8 cellular contexts compared by ENCODE assay signal in genomic region chr21:25385912-25386474, GRCh38.
DNase-seq lines count a peak whose midpoint lies in the region; ATAC-seq, FAIRE-seq and TF ChIP-seq lines count a peak whose summit lies in the region.

No MANE protein-coding gene starts in this region.

- H3K27me3 ChIP-seq in K562 (ENCODE audit: control insufficient read depth in 2 of 2, insufficient read depth in 2 of 2, low read length in 2 of 2), result no peaks in the 10 kb centered on the region

- peak; percentile 70 for DNase-seq in ELR (ENCODE audit: low read depth)
- peak; percentile 3 to 54 for DNase-seq in NCI-H526 (lab: John Stamatoyannopoulos, UW)
- DNase-seq in K562 (ENCODE audit: extremely low read depth in 1 of 4, low spot score in 3 of 4), result peak; percentile 42 to 69 (median 50)
- DNase-seq in iPS-NIHi7 (ENCODE audit: extremely low spot score), result peak; percentile 71
- DNase-seq in stromal cell of bone marrow (ENCODE audit: low read depth), result peak; percentile 49
- no peak for DNase-seq in activated T-helper 1 cell treated with anti-CD3 and anti-CD28 coated beads, Interleukin-12 subunit alpha, Interleukin-12 subunit beta, Interleukin-2, Interleukin-4 antibody, amounts not matched to agents 30 ng/mL and 10 ng/mL and 1 ng/mL, durations not matched to agents 14 hours and 24 hours and 36 hours (ENCODE audit: low spot score)

- H3K4me3 ChIP-seq in K562, result no peak overlapping the region

- no peak overlapping the region for H3K9ac ChIP-seq in K562 (ENCODE audit: insufficient read depth in 1 of 2, low read depth in 2 of 2, low read length in 2 of 2)

- POLR2A ChIA-PET in K562 (lab: Yijun Ruan, JAX), result no interaction called here

- in situ Hi-C loops in K562 (cut with MboI), result no loop called here

- no peaks in the 10 kb centered on the region for H3K36me3 Mint-ChIP-seq in activated T-helper 1 cell treated with anti-CD3 and anti-CD28 coated beads, Interleukin-12 subunit alpha, Interleukin-12 subunit beta, Interleukin-2, Interleukin-4 antibody, amounts not matched to agents 30 ng/mL and 10 ng/mL and 1 ng/mL, durations not matched to agents 14 hours and 24 hours and 36 hours (ENCODE audit: low read depth)

- peaks cover 9% of the 10 kb centered on the region for H3K4me1 Mint-ChIP-seq in activated T-helper 1 cell treated with anti-CD3 and anti-CD28 coated beads, Interleukin-12 subunit alpha, Interleukin-12 subunit beta, Interleukin-2, Interleukin-4 antibody, amounts not matched to agents 30 ng/mL and 10 ng/mL and 1 ng/mL, durations not matched to agents 14 hours and 24 hours and 36 hours (ENCODE audit: low read depth)

- peaks cover 4% of the 10 kb centered on the region for H3K27me3 Mint-ChIP-seq in activated T-helper 1 cell treated with anti-CD3 and anti-CD28 coated beads, Interleukin-12 subunit alpha, Interleukin-12 subunit beta, Interleukin-2, Interleukin-4 antibody, amounts not matched to agents 30 ng/mL and 10 ng/mL and 1 ng/mL, durations not matched to agents 14 hours and 24 hours and 36 hours (ENCODE audit: insufficient read depth)

- H3K27ac Mint-ChIP-seq in activated T-helper 1 cell treated with anti-CD3 and anti-CD28 coated beads, Interleukin-12 subunit alpha, Interleukin-12 subunit beta, Interleukin-2, Interleukin-4 antibody, amounts not matched to agents 30 ng/mL and 10 ng/mL and 1 ng/mL, durations not matched to agents 14 hours and 24 hours and 36 hours, result no peak overlapping the region

- peak; percentile 97 for FAIRE-seq in K562 (lab: Jason Lieb, UNC)

- no peak overlapping the region for H3K4me2 ChIP-seq in K562 (ENCODE audit: insufficient read depth, low read length)

- no peaks in the 10 kb centered on the region for H4K20me1 ChIP-seq in K562 (replicated peaks; ENCODE audit: control insufficient read depth, insufficient read depth, low read length)

- intact Hi-C loops in K562 (cut with micrococcal nuclease), result loop anchor here (10.0 kb wide), 1 partner anchor 1531 kb away; no protein-coding TSS in a partner anchor
- intact Hi-C loops in activated T-helper 1 cell treated with anti-CD3 and anti-CD28 coated beads, Interleukin-12 subunit alpha, Interleukin-12 subunit beta, Interleukin-2, Interleukin-4 antibody, amounts not matched to agents 30 ng/mL and 10 ng/mL and 1 ng/mL, durations not matched to agents 14 hours and 24 hours and 36 hours (cut with micrococcal nuclease), result loop anchor here (1.0 to 10.0 kb wide), 8 partner anchors 36 to 1534 kb away; no protein-coding TSS in a partner anchor

- TF ChIP-seq EP300 in K562 (IDR thresholded peaks at IDR 0.05; ENCODE audit: low read length), result no peak

- no peak overlapping the region for H3K27ac ChIP-seq in K562 (ENCODE audit: extremely low read depth, low read depth, low read length)

- no peak overlapping the region for H2AFZ ChIP-seq in K562 (ENCODE audit: low read depth, low read length)

- no peaks in the 10 kb centered on the region for H3K9me1 ChIP-seq in K562 (ENCODE audit: control insufficient read depth, insufficient read depth, low read length)

- H3K9me3 ChIP-seq in K562 (replicated peaks; ENCODE audit: control insufficient read depth, insufficient read depth, low read depth, low read length), result no peaks in the 10 kb centered on the region

- ATAC-seq in HG03442 (IDR thresholded peaks at IDR 0.05; ENCODE audit: unreplicated experiment) (peak; percentile 48), K562 (peak; percentile 83), HG03175 (IDR thresholded peaks at IDR 0.05; ENCODE audit: unreplicated experiment) (no peak)

- CTCF ChIA-PET in K562 (lab: Yijun Ruan, JAX; ENCODE audit: low intra/inter-chr PET ratio), result no interaction called here

- no peaks in the 10 kb centered on the region for H3K36me3 ChIP-seq in K562 (ENCODE audit: control insufficient read depth, insufficient read depth, low read length)

- no TSS peak for BruUV-seq in K562 (replicated peaks; lab: Mats Ljungman, UMichigan)

- no peak for TF ChIP-seq POLR2A in K562 (conservative IDR thresholded peaks at IDR 0.05)

- TF ChIP-seq RAD21 in K562 (CRISPR knock-in tag; conservative IDR thresholded peaks at IDR 0.05 in 1 of 2, IDR thresholded peaks at IDR 0.05 in 1 of 2), result peak; percentile 78 to 87

- no peaks in the 10 kb centered on the region for H3K9me3 Mint-ChIP-seq in activated T-helper 1 cell treated with anti-CD3 and anti-CD28 coated beads, Interleukin-12 subunit alpha, Interleukin-12 subunit beta, Interleukin-2, Interleukin-4 antibody, amounts not matched to agents 30 ng/mL and 10 ng/mL and 1 ng/mL, durations not matched to agents 14 hours and 24 hours and 36 hours

- H3K79me2 ChIP-seq in K562 (ENCODE audit: control insufficient read depth, insufficient read depth, low read length), result no peaks in the 10 kb centered on the region

- no peak overlapping the region for H3K4me3 Mint-ChIP-seq in activated T-helper 1 cell treated with anti-CD3 and anti-CD28 coated beads, Interleukin-12 subunit alpha, Interleukin-12 subunit beta, Interleukin-2, Interleukin-4 antibody, amounts not matched to agents 30 ng/mL and 10 ng/mL and 1 ng/mL, durations not matched to agents 14 hours and 24 hours and 36 hours

- no peaks in the 10 kb centered on the region for H3K4me1 ChIP-seq in K562 (replicated peaks in 1 of 2; ENCODE audit: control insufficient read depth in 2 of 2, insufficient read depth in 2 of 2, low read length in 2 of 2)

- peak; percentile 40 to 80 (median 60); a peak in 5 of 6 replicates for TF ChIP-seq CTCF in K562 (IDR thresholded peaks at IDR 0.05 in 2 of 3, conservative IDR thresholded peaks at IDR 0.05 in 1 of 3; ENCODE audit: insufficient read depth in 2 of 3, low read depth in 1 of 3, low read length in 3 of 3)

- WGBS in K562 (ENCODE audit: insufficient coverage, low coverage, missing lambda C conversion rate), result 4% methylated on average over 8 of the region's 8 CpGs

TF ChIP-seq in K562, 482 proteins besides CTCF, POLR2A, EP300 and RAD21:
- TF ChIP-seq ZKSCAN8 (CRISPR knock-in tag; IDR thresholded peaks at IDR 0.05), result no peak
- no peak for TF ChIP-seq ZNF449 (CRISPR knock-in tag; IDR thresholded peaks at IDR 0.05)
- no peak for TF ChIP-seq ETS2 (tag; IDR thresholded peaks at IDR 0.05; ENCODE audit: borderline replicate concordance, poor library complexity, severe bottlenecking)
- TF ChIP-seq ASH1L (IDR thresholded peaks at IDR 0.05; ENCODE audit: borderline replicate concordance, low read depth, partially characterized antibody), result no peak
- TF ChIP-seq SMC3 (conservative IDR thresholded peaks at IDR 0.05; ENCODE audit: insufficient read depth, low read depth, low read length), result peak; percentile 54
- TF ChIP-seq SLC30A9 (CRISPR knock-in tag; IDR thresholded peaks at IDR 0.05), result no peak
- no peak for TF ChIP-seq HMGN3 (IDR thresholded peaks at IDR 0.05; ENCODE audit: borderline replicate concordance, extremely low read depth, insufficient read length, low read depth, low read length)
- TF ChIP-seq STAT5A (IDR thresholded peaks at IDR 0.05; ENCODE audit: borderline replicate concordance, low read length), result no peak
- peak; percentile 57; the same call in 1 of the 2 replicates for TF ChIP-seq DEAF1 (CRISPR knock-in tag; IDR thresholded peaks at IDR 0.05)
- no peak for TF ChIP-seq TAF15 (IDR thresholded peaks at IDR 0.05; ENCODE audit: low read depth, low read length)
